ENCODE assay signal across 8 cellular contexts in the genomic region with DNA sequence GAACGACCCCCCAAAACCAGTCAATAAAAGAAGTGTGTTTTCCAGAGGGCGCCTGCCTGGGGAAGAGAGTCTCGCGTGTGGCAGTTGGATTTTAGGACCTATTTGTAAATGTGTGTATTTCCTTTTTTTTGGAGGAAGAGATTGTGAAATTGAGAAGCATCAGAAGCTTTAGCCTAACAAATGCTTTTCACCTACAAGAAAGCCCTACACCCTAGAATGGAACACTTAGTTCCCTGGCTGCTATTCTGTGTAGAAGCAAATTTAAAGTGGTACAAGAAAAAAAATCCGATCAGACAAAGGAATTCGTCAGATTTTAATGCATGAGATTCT. TPM values are rescaled to one million over a fixed set of nuclear protein-coding genes. Genes with fewer than 3 reads are reported as not detected.
DNase-seq lines count a peak whose midpoint lies in the region; ATAC-seq and TF ChIP-seq lines count a peak whose summit lies in the region.

No MANE protein-coding gene starts in this region.

- TF ChIP-seq CTCF in activated B cell treated with CpG ODN at 0.5 μM for 24 hours (IDR thresholded peaks at IDR 0.05) (no peak), stomach (IDR thresholded peaks at IDR 0.05) (no peak)

- H3K27ac Mint-ChIP-seq in activated T-cell treated with anti-CD3 and anti-CD28 coated beads, Interleukin-2, amount 50 U/mL, for 72 hours: peak overlapping the region; percentile 45
- peak overlapping the region; percentile 76 for H3K27ac Mint-ChIP-seq in activated B cell treated with CpG ODN at 0.5 μM for 24 hours

- no peak for ATAC-seq in activated T-cell treated with anti-CD3 and anti-CD28 coated beads, Interleukin-2, amount 50 U/mL, for 72 hours (replicated peaks in 1 of 2)
- ATAC-seq in activated B cell treated with CpG ODN at 0.5 μM for 24 hours (ENCODE audit: low read depth): no peak

- intact Hi-C loops in activated B cell treated with CpG ODN at 0.5 μM for 24 hours (cut with micrococcal nuclease): loop anchor here (1.0 to 10.0 kb wide), 8 partner anchors 11 to 740 kb away; a partner anchor contains a TSS
- intact Hi-C loops in stomach (cut with DNase I; ENCODE audit: low total_unique reads): no loop called here

- CTCF ChIA-PET in activated B cell treated with CpG ODN at 0.5 μM for 24 hours (lab: Charles Lee): interaction anchor here (0.9 to 4.2 kb wide), 5 partner anchors 22 to 173 kb away, joined by 4 to 30 read pairs (median 6); no protein-coding TSS in a partner anchor

- H3K36me3 ChIP-seq in stomach: peaks cover 0 to 4% (median 0%) of the 10 kb centered on the region in 4 donors

- peaks cover 32% of the 10 kb centered on the region for H3K4me1 Mint-ChIP-seq in activated T-cell treated with anti-CD3 and anti-CD28 coated beads, Interleukin-2, amount 50 U/mL, for 72 hours (ENCODE audit: low read depth)
- H3K4me1 Mint-ChIP-seq in activated B cell treated with CpG ODN at 0.5 μM for 24 hours: peaks cover 26% of the 10 kb centered on the region

- POLR2A ChIA-PET in activated B cell treated with CpG ODN at 0.5 μM for 24 hours (lab: Charles Lee): interaction anchor here (0.7 to 2.8 kb wide), 5 partner anchors 13 to 463 kb away, joined by 4 to 26 read pairs (median 8); no protein-coding TSS in a partner anchor

- H3K9me3 Mint-ChIP-seq in activated T-cell treated with anti-CD3 and anti-CD28 coated beads, Interleukin-2, amount 50 U/mL, for 72 hours: no peaks in the 10 kb centered on the region
- H3K9me3 Mint-ChIP-seq in activated B cell treated with CpG ODN at 0.5 μM for 24 hours: no peaks in the 10 kb centered on the region

- TF ChIP-seq EP300 in stomach (IDR thresholded peaks at IDR 0.05): no peak

- H3K27ac ChIP-seq in stomach: peak overlapping the region in 4 of 5 donors; percentile 96 to 99 (median 99)

- H3K9me3 ChIP-seq in stomach: no peaks in the 10 kb centered on the region

- 1 to 5% (median 1%) methylated on average over 6 of the region's 6 CpGs for WGBS in stomach, 5 donors

- H3K36me3 Mint-ChIP-seq in activated T-cell treated with anti-CD3 and anti-CD28 coated beads, Interleukin-2, amount 50 U/mL, for 72 hours (ENCODE audit: insufficient read depth in 2 of 2): peaks cover 0 to 1% of the 10 kb centered on the region in 2 donors
- H3K36me3 Mint-ChIP-seq in activated B cell treated with CpG ODN at 0.5 μM for 24 hours (ENCODE audit: low read depth): peaks cover 7% of the 10 kb centered on the region

- no peaks in the 10 kb centered on the region for H3K27me3 ChIP-seq in stomach

- peak overlapping the region; percentile 85 for H3K4me3 ChIP-seq in iPS-11a (ENCODE audit: low read depth, low read length)
- H3K4me3 ChIP-seq in stomach: peak overlapping the region; percentile 86 to 99 (median 96)

- H3K4me3 Mint-ChIP-seq in activated T-cell treated with anti-CD3 and anti-CD28 coated beads, Interleukin-2, amount 50 U/mL, for 72 hours: peak overlapping the region; percentile 80 to 92
- peak overlapping the region; percentile 80 for H3K4me3 Mint-ChIP-seq in activated B cell treated with CpG ODN at 0.5 μM for 24 hours

- TF ChIP-seq POLR2A in stomach (IDR thresholded peaks at IDR 0.05): no peak

- no peak for DNase-seq in activated T-cell treated with anti-CD3 and anti-CD28 coated beads, Interleukin-2, amount 50 U/mL, for 72 hours
- no peak for DNase-seq in activated T-cell treated with anti-CD3 and anti-CD28 coated beads, Interleukin-2, amount 50 U/mL, for 48 hours
- DNase-seq in activated B cell treated with CpG ODN at 0.5 μM for 24 hours: no peak
- no peak for DNase-seq in stomach
- DNase-seq in NCI-H774 (lab: John Stamatoyannopoulos, UW): no peak
- no peak for DNase-seq in dedifferentiated amniotic fluid mesenchymal stem cell (ENCODE audit: extremely low spot score)
- DNase-seq in NCI-H345 (lab: John Stamatoyannopoulos, UW): no peak

- H3K27me3 Mint-ChIP-seq in activated T-cell treated with anti-CD3 and anti-CD28 coated beads, Interleukin-2, amount 50 U/mL, for 72 hours (ENCODE audit: low read depth): no peaks in the 10 kb centered on the region
- no peaks in the 10 kb centered on the region for H3K27me3 Mint-ChIP-seq in activated B cell treated with CpG ODN at 0.5 μM for 24 hours

- H3K4me1 ChIP-seq in stomach: peaks cover 19 to 49% (median 35%) of the 10 kb centered on the region in 4 donors

RNA-seq across cellular contexts. Expression of a gene that starts 1.4 kb away (rescaled TPM):
- 10 to 100 TPM; 19.5 to 21.3 TPM for total RNA-seq in activated T-cell treated with anti-CD3 and anti-CD28 coated beads, Interleukin-2, amount 50 U/mL, for 72 hours
- 21.0 and 23.0 TPM in 2 replicates for total RNA-seq in activated B cell treated with CpG ODN at 0.5 μM for 24 hours
- 10 to 100 TPM in 3 of 5 donors, 1 to 10 TPM in 2; 8.0 to 60.7 (median 17.0) TPM for total RNA-seq in stomach
- polyA plus RNA-seq in stomach: 1 to 10 TPM; 4.9 to 8.2 (median 7.7) TPM
